25 cellular contexts compared by ENCODE assay signal in the genomic region with DNA sequence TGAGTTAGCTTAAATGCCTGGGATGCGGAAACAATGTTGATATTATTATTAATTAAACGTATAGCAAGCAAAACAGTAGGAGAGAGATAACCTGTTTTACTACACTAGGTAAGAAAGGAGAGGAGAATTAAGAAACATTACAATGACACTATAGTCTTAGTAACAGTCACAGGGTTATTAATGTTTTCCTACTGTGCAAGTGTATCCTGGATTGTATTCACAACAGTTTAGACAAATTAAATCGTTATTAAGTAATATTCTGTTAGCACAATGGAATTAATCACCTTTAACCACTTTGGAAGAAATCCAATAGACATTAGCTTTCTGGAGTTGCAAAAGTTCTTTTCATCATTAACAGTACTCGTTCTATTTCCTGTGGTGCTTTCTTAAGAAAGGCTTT. TPM values are rescaled to one million over a fixed set of nuclear protein-coding genes. Genes with fewer than 3 reads are reported as not detected.
"Had no signal": no experiment of that assay in that cellular context is flagged by ENCODE, and none has a peak within 500 bp of the region (broad histone marks: within the 10 kb centered on the region; RNA-seq: fewer than 3 reads in every experiment).

No MANE protein-coding gene starts in this region.

- H3K27ac ChIP-seq: hepatocyte, left ventricle myocardium inferior, neutrophil, parathyroid adenoma, psoas muscle, right atrium auricular region, right lobe of liver, uterus had no signal

- H3K9ac ChIP-seq: parathyroid adenoma had no signal

- ATAC-seq: mucosa of descending colon; naive thymus-derived CD4-positive, alpha-beta T cell; natural killer cell treated with Interleukin-12 subunit alpha and Interleukin-12 subunit beta and Interleukin-15 and Interleukin-18, amount 100 ng/mL, for 72 hours; psoas muscle; right lobe of liver; stimulated activated memory B cell treated with anti-CD40 and anti-IgM and Interleukin-4, amounts not matched to agents 10 μg/mL and 1 μg/mL and 100 μg/mL, for 72 hours; stimulated activated naive CD8-positive, alpha-beta T cell treated with anti-CD3 and anti-CD28 coated beads, Interleukin-15, amount 100 ng/mL, for 72 hours had no signal

- H3K4me3 ChIP-seq: hepatocyte, left ventricle myocardium inferior, lung, mucosa of descending colon, psoas muscle, right atrium auricular region, right lobe of liver, smooth muscle cell, tibial nerve, uterus had no signal

- H3K36me3 ChIP-seq: left ventricle myocardium inferior, neutrophil, right atrium auricular region, right lobe of liver, tibial nerve, uterus had no signal

- H3K9me3 ChIP-seq: left ventricle myocardium inferior, mucosa of descending colon, neutrophil, psoas muscle, right atrium auricular region, right lobe of liver, tibial nerve, uterus had no signal

- H3K27me3 ChIP-seq: tibial nerve, uterus had no signal

- DNase-seq: islet precursor cell; left ventricle myocardium inferior; midbrain; mucosa of descending colon; naive thymus-derived CD4-positive, alpha-beta T cell; occipital lobe; psoas muscle; right lobe of liver; stimulated activated CD4-positive, alpha-beta T cell treated with anti-CD3 and anti-CD28 coated beads, Interleukin-1b, Interleukin-23, amount 100 ng/mL, for 48 hours; stimulated activated CD4-positive, alpha-beta T cell treated with anti-CD3 and anti-CD28 coated beads, Interleukin-2, amount 100 ng/mL, for 48 hours; stimulated activated CD4-positive, alpha-beta T cell treated with anti-CD3 and anti-CD28 coated beads, Interleukin-4, amount 100 ng/mL, for 4 hours; stimulated activated CD8-positive, alpha-beta memory T cell treated with anti-CD3 and anti-CD28 coated beads, Interleukin-4, amount 100 ng/mL, for 48 hours; stimulated activated naive CD4-positive, alpha-beta T cell treated with Interleukin-2 at 50 U/mL for 16 hours; stimulated activated naive CD8-positive, alpha-beta T cell treated with anti-CD3 and anti-CD28 coated beads, Interleukin-15, amount 100 ng/mL, for 72 hours; uterus had no signal

RNA-seq across cellular contexts. Expression of a gene that starts 3.4 kb away (rescaled TPM):
- total RNA-seq: myocyte; natural killer cell treated with Interleukin-12 subunit alpha and Interleukin-12 subunit beta and Interleukin-15 and Interleukin-18, amount 100 ng/mL, for 72 hours; right lobe of liver; smooth muscle cell had no signal
